8 cellular contexts compared by ENCODE assay signal in genomic region chr14:55052259-55052930, GRCh38.
DNase-seq lines count a peak whose midpoint lies in the region; ATAC-seq and TF ChIP-seq lines count a peak whose summit lies in the region.

No MANE protein-coding gene starts in this region.

- H3K27me3 Mint-ChIP-seq in nephron progenitor cell (ENCODE audit: low read depth, poor library complexity), result no peaks in the 10 kb centered on the region

- H3K36me3 Mint-ChIP-seq in nephron progenitor cell (ENCODE audit: low read depth), result peaks cover 49% of the 10 kb centered on the region

- no peak overlapping the region for H2AFZ ChIP-seq in OCI-LY1 (ENCODE audit: low read length)

- DNase-seq in EL, result peak; percentile 23
- no peak for DNase-seq in effector memory CD4-positive, alpha-beta T cell
- no peak for DNase-seq in nephron progenitor cell

- H4K20me1 ChIP-seq in OCI-LY1 (ENCODE audit: insufficient read depth, low read length), result no peaks in the 10 kb centered on the region

- peak overlapping the region; percentile 90 for H3K4me3 ChIP-seq in OCI-LY1 (ENCODE audit: low read depth, low read length, poor library complexity, severe bottlenecking)
- peak overlapping the region; percentile 96 for H3K4me3 ChIP-seq in effector memory CD4-positive, alpha-beta T cell (ENCODE audit: insufficient read depth, low read depth, low read length, poor library complexity, severe bottlenecking)

- peaks cover 41% of the 10 kb centered on the region for H3K36me3 ChIP-seq in OCI-LY1 (ENCODE audit: insufficient read depth, low read length)
- peaks cover 4% of the 10 kb centered on the region for H3K36me3 ChIP-seq in effector memory CD4-positive, alpha-beta T cell (ENCODE audit: control insufficient read depth, insufficient read depth, low read length)

- no peaks in the 10 kb centered on the region for H3K9me2 ChIP-seq in OCI-LY1 (ENCODE audit: low read depth, low read length)

- H3K27ac ChIP-seq in OCI-LY1 (ENCODE audit: low read depth, low read length, poor library complexity, severe bottlenecking), result peak overlapping the region; percentile 62
- H3K27ac ChIP-seq in effector memory CD4-positive, alpha-beta T cell (ENCODE audit: insufficient read depth, low read length, poor library complexity, severe bottlenecking), result peak overlapping the region; percentile 100

- H3K4me1 Mint-ChIP-seq in nephron progenitor cell, result peaks cover 35% of the 10 kb centered on the region

- peak; percentile 16 for ATAC-seq in GM21717 (IDR thresholded peaks at IDR 0.05; ENCODE audit: unreplicated experiment)
- no peak for ATAC-seq in HG03460 (IDR thresholded peaks at IDR 0.05; ENCODE audit: unreplicated experiment)
- no peak for ATAC-seq in GM19035 (IDR thresholded peaks at IDR 0.05; ENCODE audit: unreplicated experiment)
- ATAC-seq in GM19328 (IDR thresholded peaks at IDR 0.05; ENCODE audit: unreplicated experiment), result no peak

- H3K9me3 Mint-ChIP-seq in nephron progenitor cell, result peaks cover 23% of the 10 kb centered on the region

- H3K4me3 Mint-ChIP-seq in nephron progenitor cell, result peak overlapping the region; percentile 91

- H3K79me2 ChIP-seq in OCI-LY1 (ENCODE audit: insufficient read depth, low read length), result peaks cover 55% of the 10 kb centered on the region

- peaks cover 22% of the 10 kb centered on the region for H3K4me1 ChIP-seq in OCI-LY1 (ENCODE audit: insufficient read depth, low read length, severe bottlenecking)
- H3K4me1 ChIP-seq in effector memory CD4-positive, alpha-beta T cell (ENCODE audit: control insufficient read depth, insufficient read depth, low read length, poor library complexity, severe bottlenecking), result peaks cover 12% of the 10 kb centered on the region

- peak overlapping the region; percentile 91 for H3K4me2 ChIP-seq in OCI-LY1 (ENCODE audit: low read length)

- no peaks in the 10 kb centered on the region for H3K9me3 ChIP-seq in OCI-LY1 (ENCODE audit: low read length)
- H3K9me3 ChIP-seq in effector memory CD4-positive, alpha-beta T cell (ENCODE audit: control insufficient read depth, low read length), result no peaks in the 10 kb centered on the region

- no peaks in the 10 kb centered on the region for H3K27me3 ChIP-seq in OCI-LY1 (ENCODE audit: insufficient read depth, low read length)
- H3K27me3 ChIP-seq in effector memory CD4-positive, alpha-beta T cell (replicated peaks; ENCODE audit: control insufficient read depth, insufficient read depth, low read length, poor library complexity, severe bottlenecking), result no peaks in the 10 kb centered on the region

- peak overlapping the region; percentile 95 for H3K9ac ChIP-seq in OCI-LY1 (ENCODE audit: low read length)

- 0 out of 2 replicates have a peak, but pooled peaks cover 7% of the 10 kb centered on the region for H3F3A ChIP-seq in OCI-LY1 (ENCODE audit: insufficient read depth, low read length)

- TF ChIP-seq CTCF in OCI-LY1 (IDR thresholded peaks at IDR 0.05; ENCODE audit: low read length), result no peak
- no peak for TF ChIP-seq CTCF in nephron progenitor cell (IDR thresholded peaks at IDR 0.05)

- peak overlapping the region; percentile 99 for H3K27ac Mint-ChIP-seq in nephron progenitor cell
